In the genomic region with DNA sequence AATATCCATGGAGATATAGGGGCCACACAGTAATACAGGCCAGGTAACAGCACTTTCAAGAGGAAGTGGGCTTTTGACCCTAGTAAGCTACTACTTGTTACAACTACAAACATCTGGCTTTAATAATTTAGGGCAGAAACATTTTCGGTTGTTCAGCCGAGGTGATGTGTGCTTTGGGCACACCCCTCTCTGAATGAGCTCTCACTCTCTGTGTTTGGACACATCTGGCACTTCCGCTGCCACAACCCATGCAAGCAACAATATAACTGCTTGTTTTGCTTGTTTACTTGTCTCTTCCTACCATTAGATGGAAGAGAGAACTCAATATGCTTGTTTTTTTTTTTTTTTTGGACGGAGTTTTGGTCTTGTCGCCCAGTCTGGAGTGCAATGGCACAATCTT, we compare ENCODE assay signal across 32 cellular contexts.
"Had no signal": no experiment of that assay in that cellular context is flagged by ENCODE, and none has a peak within 500 bp of the region (broad histone marks: within the 10 kb centered on the region; RNA-seq: fewer than 3 reads in every experiment).

No MANE protein-coding gene starts in this region.

- ATAC-seq: activated CD8-positive, alpha-beta memory T cell treated with anti-CD3 and anti-CD28 coated beads, Interleukin-2, amount 10 ng/mL, durations not matched to agents 7 days and 5 days; activated T-cell treated with anti-CD3 and anti-CD28 coated beads, Interleukin-2, amount 50 U/mL, for 72 hours had no signal

- DNase-seq: activated CD4-positive, alpha-beta memory T cell treated with anti-CD3 and anti-CD28 coated beads, Interleukin-2, amount 10 ng/mL, durations not matched to agents 7 days and 5 days; activated CD4-positive, alpha-beta T cell treated with anti-CD3 and anti-CD28 coated beads for 1 hour; activated CD4-positive, alpha-beta T cell treated with anti-CD3 and anti-CD28 coated beads for 48 hours; activated CD4-positive, CD25-positive, alpha-beta regulatory T cell; activated CD8-positive, alpha-beta memory T cell treated with anti-CD3 and anti-CD28 coated beads for 24 hours; activated CD8-positive, alpha-beta memory T cell treated with anti-CD3 and anti-CD28 coated beads, Interleukin-2, amount 10 ng/mL, durations not matched to agents 7 days and 5 days; activated gamma-delta T cell; activated naive CD4-positive, alpha-beta T cell treated with Interleukin-2 at 50 U/mL for 16 hours; activated naive CD8-positive, alpha-beta T cell treated with anti-CD3 and anti-CD28 coated beads, Interleukin-2, amount 10 ng/mL, durations not matched to agents 7 days and 5 days; activated T-cell treated with anti-CD3 and anti-CD28 coated beads, Interleukin-2, amount 50 U/mL, for 1 hour; activated T-cell treated with anti-CD3 and anti-CD28 coated beads, Interleukin-2, amount 50 U/mL, for 72 hours; amygdala; colonic mucosa; Kasumi-1; KG1; MG63; MV-4-11; NCI-H1092; NCI-H1436 treated with DMSO at 0.1 percent for 48 hours; NCI-H1694 treated with DMSO at 0.1 percent for 48 hours; NCI-H226; NCI-H774; OCI-M1; Right ventricle myocardium superior; T1000; WERI-Rb-1 had no signal

- H3K36me3 Mint-ChIP-seq: activated CD8-positive, alpha-beta memory T cell treated with anti-CD3 and anti-CD28 coated beads, Interleukin-2, amount 10 ng/mL, durations not matched to agents 7 days and 5 days; activated naive CD4-positive, alpha-beta T cell treated with anti-CD3 and anti-CD28 coated beads, Interleukin-2, amount 50 U/mL, for 24 hours; activated naive CD8-positive, alpha-beta T cell treated with anti-CD3 and anti-CD28 coated beads, Interleukin-2, amount 10 ng/mL, durations not matched to agents 7 days and 5 days had no signal

- H3K36me3 ChIP-seq: ascending aorta, cardiac muscle cell, colonic mucosa, MG63, WERI-Rb-1 had no signal

- H3K4me3 ChIP-seq: ascending aorta, cardiac muscle cell, colonic mucosa, MG63, SK-N-MC had no signal

- H3K4me3 Mint-ChIP-seq: activated CD4-positive, alpha-beta memory T cell treated with anti-CD3 and anti-CD28 coated beads, Interleukin-2, amount 10 ng/mL, durations not matched to agents 7 days and 5 days; activated CD8-positive, alpha-beta memory T cell treated with anti-CD3 and anti-CD28 coated beads, Interleukin-2, amount 10 ng/mL, durations not matched to agents 7 days and 5 days; activated naive CD4-positive, alpha-beta T cell treated with anti-CD3 and anti-CD28 coated beads, Interleukin-2, amount 50 U/mL, for 24 hours; activated naive CD8-positive, alpha-beta T cell treated with anti-CD3 and anti-CD28 coated beads, Interleukin-2, amount 10 ng/mL, durations not matched to agents 7 days and 5 days; activated T-cell treated with anti-CD3 and anti-CD28 coated beads, Interleukin-2, amount 50 U/mL, for 72 hours; central memory CD8-positive, alpha-beta T cell had no signal

- H3K9me3 Mint-ChIP-seq: activated naive CD4-positive, alpha-beta T cell treated with anti-CD3 and anti-CD28 coated beads, Interleukin-2, amount 50 U/mL, for 24 hours; activated naive CD8-positive, alpha-beta T cell treated with anti-CD3 and anti-CD28 coated beads, Interleukin-2, amount 10 ng/mL, durations not matched to agents 7 days and 5 days; activated T-cell treated with anti-CD3 and anti-CD28 coated beads, Interleukin-2, amount 50 U/mL, for 72 hours; activated T-helper 2 cell treated with anti-CD3 and anti-CD28 coated beads, Interferon-gamma antibody, Interleukin-2, Interleukin-4, amounts not matched to agents 10 μg/mL and 5 μg/mL and 100 μg/mL, durations not matched to agents 14 hours and 24 hours and 36 hours had no signal

- H3K27me3 Mint-ChIP-seq: activated CD8-positive, alpha-beta memory T cell treated with anti-CD3 and anti-CD28 coated beads, Interleukin-2, amount 10 ng/mL, durations not matched to agents 7 days and 5 days; central memory CD8-positive, alpha-beta T cell had no signal

- H3K9me3 ChIP-seq: ascending aorta, colonic mucosa, MG63 had no signal

- H3K27ac ChIP-seq: ascending aorta, cardiac muscle cell, colonic mucosa, SK-N-MC, WERI-Rb-1 had no signal

- H3K4me1 ChIP-seq: ascending aorta had no signal

- H3K4me1 Mint-ChIP-seq: activated CD4-positive, alpha-beta memory T cell treated with anti-CD3 and anti-CD28 coated beads, Interleukin-2, amount 10 ng/mL, durations not matched to agents 7 days and 5 days; activated CD8-positive, alpha-beta memory T cell treated with anti-CD3 and anti-CD28 coated beads, Interleukin-2, amount 10 ng/mL, durations not matched to agents 7 days and 5 days; activated naive CD8-positive, alpha-beta T cell treated with anti-CD3 and anti-CD28 coated beads, Interleukin-2, amount 10 ng/mL, durations not matched to agents 7 days and 5 days; central memory CD8-positive, alpha-beta T cell had no signal

- H3K27me3 ChIP-seq: ascending aorta, cardiac muscle cell, colonic mucosa, MG63 had no signal

- H3K27ac Mint-ChIP-seq: activated CD4-positive, alpha-beta memory T cell treated with anti-CD3 and anti-CD28 coated beads, Interleukin-2, amount 10 ng/mL, durations not matched to agents 7 days and 5 days; activated CD8-positive, alpha-beta memory T cell treated with anti-CD3 and anti-CD28 coated beads, Interleukin-2, amount 10 ng/mL, durations not matched to agents 7 days and 5 days; activated naive CD4-positive, alpha-beta T cell treated with anti-CD3 and anti-CD28 coated beads, Interleukin-2, amount 50 U/mL, for 24 hours; activated naive CD8-positive, alpha-beta T cell treated with anti-CD3 and anti-CD28 coated beads, Interleukin-2, amount 10 ng/mL, durations not matched to agents 7 days and 5 days; activated T-cell treated with anti-CD3 and anti-CD28 coated beads, Interleukin-2, amount 50 U/mL, for 72 hours; activated T-helper 2 cell treated with anti-CD3 and anti-CD28 coated beads, Interferon-gamma antibody, Interleukin-2, Interleukin-4, amounts not matched to agents 10 μg/mL and 5 μg/mL and 100 μg/mL, durations not matched to agents 14 hours and 24 hours and 36 hours had no signal
